12 cellular contexts compared by ENCODE assay signal in the genomic region with DNA sequence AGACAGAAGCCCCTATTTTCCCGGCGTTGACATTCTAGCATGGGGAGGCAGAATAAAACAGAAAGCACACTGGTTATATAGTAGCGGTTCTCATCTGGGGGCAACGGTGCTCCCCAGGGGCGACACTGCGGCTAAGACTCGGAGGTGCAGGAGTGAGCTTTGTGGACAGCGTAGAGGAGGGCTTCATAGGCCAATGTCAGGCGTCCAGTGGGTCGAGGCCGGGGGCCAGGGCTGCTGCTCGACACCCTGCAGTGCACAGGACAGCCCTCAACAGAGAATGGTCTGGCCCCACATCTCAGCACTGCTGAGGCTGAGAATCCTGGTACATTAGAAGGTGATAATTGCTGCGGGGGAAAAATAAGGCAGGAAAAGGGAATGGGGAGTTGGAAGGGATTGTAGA. TPM values are rescaled to one million over a fixed set of nuclear protein-coding genes. Genes with fewer than 3 reads are reported as not detected.
DNase-seq lines count a peak whose midpoint lies in the region; ATAC-seq, FAIRE-seq and TF ChIP-seq lines count a peak whose summit lies in the region.
"Had no signal": no experiment of that assay in that cellular context is flagged by ENCODE, and none has a peak within 500 bp of the region (broad histone marks: within the 10 kb centered on the region; RNA-seq: fewer than 3 reads in every experiment).

No MANE protein-coding gene starts in this region.

- peaks cover 19 to 42% (median 29%) of the 10 kb centered on the region in 4 donors for H3K4me1 Mint-ChIP-seq in CD4-positive, alpha-beta memory T cell

- no peaks in the 10 kb centered on the region for H3K9me3 ChIP-seq in CD4-positive, alpha-beta memory T cell (ENCODE audit: control insufficient read depth in 1 of 2, low read length in 2 of 2)
- no peaks in the 10 kb centered on the region for H3K9me3 ChIP-seq in Karpas-422 (ENCODE audit: low read length)
- no peaks in the 10 kb centered on the region for H3K9me3 ChIP-seq in mammary epithelial cell (replicated peaks; ENCODE audit: insufficient read depth, low read length)
- no peaks in the 10 kb centered on the region for H3K9me3 ChIP-seq in neural cell (ENCODE audit: low read length)
- no peaks in the 10 kb centered on the region for H3K9me3 ChIP-seq in kidney (ENCODE audit: control insufficient read depth in 1 of 2, low read length in 2 of 2)

- 81% methylated on average over 13 of the region's 13 CpGs for WGBS in mammary epithelial cell (ENCODE audit: low coverage, missing lambda C conversion rate)

- no peak for TF ChIP-seq EP300 in neural cell (conservative IDR thresholded peaks at IDR 0.05; ENCODE audit: poor library complexity, severe bottlenecking)

- POLR2A ChIA-PET in CD4-positive, alpha-beta memory T cell (lab: Charles Lee; ENCODE audit: partially characterized antibody): interaction anchor here (1.0 to 3.0 kb wide), 5 partner anchors 26 to 159 kb away, joined by 3 to 22 read pairs (median 12); a partner anchor contains a TSS

- H3K4me3 Mint-ChIP-seq in CD4-positive, alpha-beta memory T cell: peak overlapping the region; percentile 38 to 92 (median 61)

- intact Hi-C loops in CD4-positive, alpha-beta memory T cell (cut with micrococcal nuclease): loop anchor here (1.0 kb wide), 1 partner anchor 139 kb away; a partner anchor contains a TSS
- intact Hi-C loops in mammary epithelial cell (cut with micrococcal nuclease) (no loop called here), kidney (cut with DNase I) (no loop called here)

- H3K79me2 ChIP-seq in Karpas-422 (ENCODE audit: low read length): peaks cover 24% of the 10 kb centered on the region
- H3K79me2 ChIP-seq in mammary epithelial cell (ENCODE audit: insufficient read depth, low read length): peaks cover 37% of the 10 kb centered on the region
- H3K79me2 ChIP-seq in neural cell (replicated peaks; ENCODE audit: insufficient read depth, low read length): peaks cover 8% of the 10 kb centered on the region

- peak overlapping the region; percentile 71 for H3K27ac ChIP-seq in CD4-positive, alpha-beta memory T cell (ENCODE audit: low read depth, low read length)
- H3K27ac ChIP-seq in Karpas-422 (ENCODE audit: low read length): no peak overlapping the region
- no peak overlapping the region for H3K27ac ChIP-seq in mammary epithelial cell (ENCODE audit: insufficient read depth, low read depth, low read length)
- H3K27ac ChIP-seq in neural cell (ENCODE audit: low read length): peak overlapping the region; percentile 98
- H3K27ac ChIP-seq in kidney (ENCODE audit: low read depth in 2 of 2, low read length in 2 of 2): no peak overlapping the region

- TF ChIP-seq CTCF in mammary epithelial cell (conservative IDR thresholded peaks at IDR 0.05 in 1 of 2, IDR thresholded peaks at IDR 0.05 in 1 of 2; ENCODE audit: extremely low read depth in 1 of 2, insufficient read depth in 1 of 2, low read depth in 1 of 2, low read length in 2 of 2): no peak
- no peak for TF ChIP-seq CTCF in neural cell (IDR thresholded peaks at IDR 0.05; ENCODE audit: poor library complexity, severe bottlenecking)
- no peak for TF ChIP-seq CTCF in kidney (IDR thresholded peaks at IDR 0.05; ENCODE audit: borderline replicate concordance, extremely low read depth, insufficient read depth)
- no peak for TF ChIP-seq CTCF in omental fat pad (IDR thresholded peaks at IDR 0.05)

- BruUV-seq in mammary epithelial cell (replicated peaks; lab: Mats Ljungman, UMichigan): no TSS peak

- no peak overlapping the region for H3K4me3 ChIP-seq in CD4-positive, alpha-beta memory T cell (ENCODE audit: low read length in 2 of 2)
- H3K4me3 ChIP-seq in Karpas-422 (ENCODE audit: low read length): peak overlapping the region; percentile 64
- H3K4me3 ChIP-seq in mammary epithelial cell (replicated peaks in 1 of 3; ENCODE audit: insufficient read depth in 1 of 3, low read depth in 2 of 3, low read length in 3 of 3): peak overlapping the region in 1 of 3 experiments; percentile 20
- H3K4me3 ChIP-seq in neural cell (ENCODE audit: low read length): peak overlapping the region; percentile 66
- H3K4me3 ChIP-seq in kidney (ENCODE audit: low read length in 2 of 2): peak overlapping the region in 1 of 2 donors; percentile 80

- in situ Hi-C loops in mammary epithelial cell (cut with MboI; ENCODE audit: low sequenced_read_pairs in 2 of 2): no loop called here

- H3K9me3 Mint-ChIP-seq in CD4-positive, alpha-beta memory T cell: no peaks in the 10 kb centered on the region

- no peaks in the 10 kb centered on the region for H4K20me1 ChIP-seq in Karpas-422 (ENCODE audit: insufficient read depth, low read depth, low read length)
- no peaks in the 10 kb centered on the region for H4K20me1 ChIP-seq in mammary epithelial cell (ENCODE audit: insufficient read depth, low read length)
- H4K20me1 ChIP-seq in neural cell (ENCODE audit: insufficient read depth): no peaks in the 10 kb centered on the region

- no peaks in the 10 kb centered on the region for H3K36me3 ChIP-seq in CD4-positive, alpha-beta memory T cell (ENCODE audit: insufficient read depth, low read length)
- H3K36me3 ChIP-seq in Karpas-422 (ENCODE audit: insufficient read depth, low read length) (no peaks in the 10 kb centered on the region), mammary epithelial cell (ENCODE audit: insufficient read depth, low read length) (no peaks in the 10 kb centered on the region), neural cell (ENCODE audit: insufficient read depth, low read length) (no peaks in the 10 kb centered on the region), kidney (ENCODE audit: control insufficient read depth in 1 of 2, insufficient read depth in 2 of 2, low read length in 2 of 2) (no peaks in the 10 kb centered on the region)

- H3K27me3 Mint-ChIP-seq in CD4-positive, alpha-beta memory T cell: no peaks in the 10 kb centered on the region

- H3F3A ChIP-seq in neural cell (ENCODE audit: insufficient read depth, low read length, poor library complexity, severe bottlenecking): no peaks in the 10 kb centered on the region

- H3K4me1 ChIP-seq in CD4-positive, alpha-beta memory T cell (ENCODE audit: insufficient read depth, low read length): peaks cover 22% of the 10 kb centered on the region
- H3K4me1 ChIP-seq in Karpas-422 (ENCODE audit: low read length): peaks cover 28% of the 10 kb centered on the region
- H3K4me1 ChIP-seq in mammary epithelial cell (ENCODE audit: insufficient read depth, low read length): peaks cover 25% of the 10 kb centered on the region
- H3K4me1 ChIP-seq in kidney (ENCODE audit: control insufficient read depth in 1 of 2, insufficient read depth in 1 of 2, low read depth in 1 of 2, low read length in 2 of 2): peaks cover 30 to 31% of the 10 kb centered on the region in 2 donors

- peak overlapping the region in 6 of 7 donors; percentile 17 to 83 (median 58) for H3K27ac Mint-ChIP-seq in CD4-positive, alpha-beta memory T cell

- no peaks in the 10 kb centered on the region for H3K27me3 ChIP-seq in CD4-positive, alpha-beta memory T cell (ENCODE audit: insufficient read depth, low read length)
- H3K27me3 ChIP-seq in Karpas-422 (ENCODE audit: low read length) (no peaks in the 10 kb centered on the region), mammary epithelial cell (ENCODE audit: insufficient read depth, low read length) (no peaks in the 10 kb centered on the region), neural cell (ENCODE audit: insufficient read depth, low read depth, low read length) (no peaks in the 10 kb centered on the region)

- H3K9ac ChIP-seq in Karpas-422 (ENCODE audit: low read length) (peak overlapping the region; percentile 68), mammary epithelial cell (ENCODE audit: insufficient read depth, low read length) (no peak overlapping the region), neural cell (ENCODE audit: low read length) (peak overlapping the region; percentile 77), kidney (ENCODE audit: low read length in 2 of 2) (no peak overlapping the region)

- TF ChIP-seq RAD21 in neural cell (conservative IDR thresholded peaks at IDR 0.05): no peak

- FAIRE-seq in kidney (lab: Jason Lieb, UNC): no peak

- H3K4me2 ChIP-seq in Karpas-422 (ENCODE audit: low read depth, low read length, poor library complexity, severe bottlenecking) (peak overlapping the region; percentile 70), mammary epithelial cell (ENCODE audit: insufficient read depth, low read depth, low read length) (peak overlapping the region; percentile 77), neural cell (ENCODE audit: low read length) (no peak overlapping the region)

- no peaks in the 10 kb centered on the region for H3K9me2 ChIP-seq in Karpas-422 (replicated peaks; ENCODE audit: insufficient read depth, low read length)
- H3K9me2 ChIP-seq in neural cell (ENCODE audit: insufficient read depth, low read length): no peaks in the 10 kb centered on the region

- ATAC-seq in GM21423 (IDR thresholded peaks at IDR 0.05; ENCODE audit: unreplicated experiment): no peak
- ATAC-seq in omental fat pad (ENCODE audit: low FRiP score): no peak

- H2AFZ ChIP-seq in Karpas-422 (ENCODE audit: low read length): no peak overlapping the region
- H2AFZ ChIP-seq in mammary epithelial cell (ENCODE audit: low read depth, low read length): no peak overlapping the region
- H2AFZ ChIP-seq in neural cell (ENCODE audit: low read depth, low read length): no peak overlapping the region

- peak in 1 of 5 donors; percentile 11 for DNase-seq in CD4-positive, alpha-beta memory T cell
- DNase-seq in Karpas-422: no peak
- no peak for DNase-seq in mammary epithelial cell
- no peak for DNase-seq in kidney
- no peak for DNase-seq in omental fat pad (ENCODE audit: low spot score)
- DNase-seq in SK-N-DZ (ENCODE audit: low spot score): no peak
- DNase-seq: activated CD4-positive, alpha-beta T cell treated with anti-CD3 and anti-CD28 coated beads for 48 hours; effector CD4-positive, alpha-beta T cell; NCI-H82; stimulated activated CD4-positive, alpha-beta T cell treated with anti-CD3 and anti-CD28 coated beads, Interleukin-4, amount 100 ng/mL, for 4 hours had no signal

- dilution Hi-C loops in mammary epithelial cell (cut with HindIII; ENCODE audit: low sequenced_read_pairs): loop anchor here (10.0 kb wide), 4 partner anchors 123 to 403 kb away; a partner anchor contains a TSS

- peaks cover 14 to 15% of the 10 kb centered on the region in 2 donors for H3K36me3 Mint-ChIP-seq in CD4-positive, alpha-beta memory T cell

- CTCF ChIA-PET in CD4-positive, alpha-beta memory T cell (lab: Charles Lee; ENCODE audit: partially characterized antibody): interaction anchor here (1.5 to 6.1 kb wide), 3 partner anchors 8 to 27 kb away, joined by 3 to 42 read pairs (median 29); no protein-coding TSS in a partner anchor
- CTCF ChIA-PET in mammary epithelial cell (lab: Charles Lee; ENCODE audit: low non-redundant PET): no interaction called here

RNA-seq across cellular contexts. Expression of a gene that starts 1.5 kb away (rescaled TPM):
- total RNA-seq in CD4-positive, alpha-beta memory T cell: 1 to 10 TPM; 8.1 to 9.1 TPM
- polyA plus RNA-seq in CD4-positive, alpha-beta memory T cell: under 1 TPM in 1 of 2 donors, not detected in 1; 0.47 TPM
- 1.1 and 6.2 TPM in 2 replicates for total RNA-seq in Karpas-422 (2014; rRNA removed; shearing (Covaris generic); ENCODE audit: low replicate concordance)
- total RNA-seq in mammary epithelial cell: 1 to 10 TPM; 2.7 to 10.0 TPM
- 1.7 TPM for polyA plus RNA-seq in mammary epithelial cell
- polyA minus RNA-seq in mammary epithelial cell: 0.62 TPM
- 0.37 and 0.68 TPM in 2 replicates for polyA plus RNA-seq in neural cell
- polyA minus RNA-seq in neural cell: 1.5 and 1.9 TPM in 2 replicates
- 12.0 TPM for total RNA-seq in kidney
- polyA plus RNA-seq in kidney (ENCODE audit: insufficient read depth, low read depth, low replicate concordance): 2.3 TPM
- 1 to 10 TPM; 1.7 to 6.4 (median 2.6) TPM for total RNA-seq in omental fat pad
- 0.89 and 0.93 TPM in 2 replicates for polyA plus RNA-seq in SK-N-DZ (2014; cell fraction: cytosol; rRNA removed)
- polyA plus RNA-seq in SK-N-DZ (2014; cell fraction: nucleus; rRNA removed): 0.79 and 1.1 TPM in 2 replicates

RNA-seq across cellular contexts. Expression of a gene that starts 7.1 kb away (rescaled TPM):
- total RNA-seq in CD4-positive, alpha-beta memory T cell: 1 to 10 TPM; 2.7 to 3.1 TPM
- polyA plus RNA-seq in CD4-positive, alpha-beta memory T cell: 1 to 10 TPM; 2.6 to 3.2 TPM
- 29.7 and 57.2 TPM in 2 replicates for total RNA-seq in Karpas-422 (2014; rRNA removed; shearing (Covaris generic); ENCODE audit: low replicate concordance)
- total RNA-seq in mammary epithelial cell (10 to 100 TPM in 1 of 2 donors, 1 to 10 TPM in 1; 5.0 to 26.3 TPM), kidney (42.6 TPM), omental fat pad (1 to 10 TPM; 2.3 to 4.6 (median 2.6) TPM)
- polyA plus RNA-seq in mammary epithelial cell (11.4 TPM), neural cell (129 and 145 TPM in 2 replicates), kidney (ENCODE audit: insufficient read depth, low read depth, low replicate concordance) (45.0 TPM)
- polyA minus RNA-seq in mammary epithelial cell (1.4 TPM), neural cell (31.1 and 39.7 TPM in 2 replicates)
- 21.2 and 40.6 TPM in 2 replicates for polyA plus RNA-seq in SK-N-DZ (2014; cell fraction: cytosol; rRNA removed)
- 95.9 and 121 TPM in 2 replicates for polyA plus RNA-seq in SK-N-DZ (2014; cell fraction: nucleus; rRNA removed)

RNA-seq across cellular contexts. Expression of a gene that starts 10.3 kb away (rescaled TPM):
- total RNA-seq in CD4-positive, alpha-beta memory T cell: under 1 TPM; 0.20 to 0.36 TPM
- polyA plus RNA-seq in CD4-positive, alpha-beta memory T cell: not detected
- 1.0 TPM in 1 of 2 replicates, not detected in the other for total RNA-seq in Karpas-422 (2014; rRNA removed; shearing (Covaris generic); ENCODE audit: low replicate concordance)
- total RNA-seq in mammary epithelial cell: under 1 TPM; 0.09 to 0.50 TPM
- polyA plus RNA-seq in mammary epithelial cell: not detected
- not detected for polyA minus RNA-seq in mammary epithelial cell
- polyA plus RNA-seq in neural cell: 0.45 and 1.4 TPM in 2 replicates
- polyA minus RNA-seq in neural cell: 0.81 and 1.5 TPM in 2 replicates
- 9.4 TPM for total RNA-seq in kidney
- polyA plus RNA-seq in kidney (ENCODE audit: insufficient read depth, low read depth, low replicate concordance): 2.2 TPM
- total RNA-seq in omental fat pad: 1 to 10 TPM; 1.6 to 6.1 (median 3.5) TPM
- polyA plus RNA-seq in SK-N-DZ (2014; cell fraction: cytosol; rRNA removed): 0.15 and 0.27 TPM in 2 replicates
- polyA plus RNA-seq in SK-N-DZ (2014; cell fraction: nucleus; rRNA removed): 0.17 and 0.66 TPM in 2 replicates

RNA-seq across cellular contexts. Expression of a gene that starts 13.4 kb away (rescaled TPM):
- total RNA-seq in CD4-positive, alpha-beta memory T cell: not detected
- not detected for polyA plus RNA-seq in CD4-positive, alpha-beta memory T cell
- total RNA-seq in Karpas-422 (2014; rRNA removed; shearing (Covaris generic); ENCODE audit: low replicate concordance): not detected in 2 replicates
- total RNA-seq in mammary epithelial cell (not detected), kidney (not detected), omental fat pad (not detected)
- polyA plus RNA-seq in mammary epithelial cell (not detected), neural cell (0.19 and 3.0 TPM in 2 replicates), kidney (ENCODE audit: insufficient read depth, low read depth, low replicate concordance) (not detected)
- polyA minus RNA-seq in mammary epithelial cell (not detected), neural cell (not detected in 2 replicates)
- polyA plus RNA-seq in SK-N-DZ (2014; cell fraction: cytosol; rRNA removed): 0.52 and 0.73 TPM in 2 replicates
- polyA plus RNA-seq in SK-N-DZ (2014; cell fraction: nucleus; rRNA removed): 0.96 TPM in 1 of 2 replicates, not detected in the other

RNA-seq across cellular contexts. Expression of a gene that starts 16.5 kb away (rescaled TPM):
- 10 to 100 TPM in 1 of 2 experiments, 1 to 10 TPM in 1; 9.9 to 13.7 TPM for total RNA-seq in CD4-positive, alpha-beta memory T cell
- 10 to 100 TPM; 24.7 to 29.4 TPM for polyA plus RNA-seq in CD4-positive, alpha-beta memory T cell
- 102 and 151 TPM in 2 replicates for total RNA-seq in Karpas-422 (2014; rRNA removed; shearing (Covaris generic); ENCODE audit: low replicate concordance)
- total RNA-seq in mammary epithelial cell (10 to 100 TPM; 38.9 to 65.0 TPM), kidney (45.9 TPM), omental fat pad (10 to 100 TPM; 52.5 to 96.8 (median 62.5) TPM)
- polyA plus RNA-seq in mammary epithelial cell (55.7 TPM), neural cell (47.7 and 48.1 TPM in 2 replicates), kidney (ENCODE audit: insufficient read depth, low read depth, low replicate concordance) (326 TPM)
- polyA minus RNA-seq in mammary epithelial cell (17.0 TPM), neural cell (21.8 and 23.4 TPM in 2 replicates)
- 52.6 and 61.5 TPM in 2 replicates for polyA plus RNA-seq in SK-N-DZ (2014; cell fraction: cytosol; rRNA removed)
- 29.9 and 47.9 TPM in 2 replicates for polyA plus RNA-seq in SK-N-DZ (2014; cell fraction: nucleus; rRNA removed)

Comparison
In these comparisons a context has a peak if more than half of its experiments do, and no peak if none do; other contexts are left out.
1. H3K27ac ChIP-seq: peak in CD4-positive, alpha-beta memory T cell (single experiment) and neural cell (single experiment); none in Karpas-422 (single experiment), mammary epithelial cell (single experiment) and kidney (0 of 2).
2. H3K4me3 ChIP-seq: peak in Karpas-422 (single experiment) and neural cell (single experiment); none in CD4-positive, alpha-beta memory T cell (0 of 2).
3. H3K9ac ChIP-seq: peak in Karpas-422 (single experiment) and neural cell (single experiment); none in mammary epithelial cell (single experiment) and kidney (0 of 2).